17 cellular contexts compared by ENCODE assay signal in genomic region chr5:42876375-42876844, GRCh38.
A peak's percentile ranks its signal among the peaks of the same experiment; 100 is the strongest.
DNase-seq lines count a peak whose midpoint lies in the region; ATAC-seq, FAIRE-seq and TF ChIP-seq lines count a peak whose summit lies in the region.
"Had no signal": no experiment of that assay in that cellular context is flagged by ENCODE, and none has a peak within 500 bp of the region (broad histone marks: within the 10 kb centered on the region; RNA-seq: fewer than 3 reads in every experiment).

No MANE protein-coding gene starts in this region.

- H3F3A ChIP-seq in Loucy (ENCODE audit: low read depth) (no peaks in the 10 kb centered on the region), GM23248 (ENCODE audit: insufficient read depth) (no peaks in the 10 kb centered on the region)

- H3K9me3 ChIP-seq in Loucy (ENCODE audit: insufficient read depth, low read depth, low read length) (no peaks in the 10 kb centered on the region), kidney (ENCODE audit: control insufficient read depth in 1 of 2, low read length in 2 of 2) (no peaks in the 10 kb centered on the region), skeletal muscle tissue (ENCODE audit: control insufficient read depth in 3 of 3, low read length in 3 of 3) (no peaks in the 10 kb centered on the region), GM23248 (ENCODE audit: low read depth) (no peaks in the 10 kb centered on the region)

- H3K36me3 ChIP-seq in Loucy (ENCODE audit: insufficient read depth, low read length), result no peaks in the 10 kb centered on the region
- H3K36me3 ChIP-seq in kidney (ENCODE audit: control insufficient read depth in 1 of 2, insufficient read depth in 2 of 2, low read length in 2 of 2), result no peaks in the 10 kb centered on the region
- H3K36me3 ChIP-seq in skeletal muscle tissue (ENCODE audit: control insufficient read depth in 3 of 3, insufficient read depth in 3 of 3, low read length in 3 of 3), result no peaks in the 10 kb centered on the region
- H3K36me3 ChIP-seq in GM23248 (ENCODE audit: low read depth), result no peaks in the 10 kb centered on the region

- WGBS in GM23248 (ENCODE audit: low coverage in 1 of 2, low lambda C conversion rate in 2 of 2, missing lambda C conversion rate in 2 of 2), 2 experiments, result 38 to 39% methylated on average over 4 of the region's 4 CpGs

- no peak overlapping the region for H3K4me3 Mint-ChIP-seq in activated CD4-positive, alpha-beta memory T cell treated with anti-CD3 and anti-CD28 coated beads for 36 hours
- no peak overlapping the region for H3K4me3 Mint-ChIP-seq in osteocyte (ENCODE audit: unreplicated experiment)

- peaks cover 8% of the 10 kb centered on the region for H3K4me1 Mint-ChIP-seq in activated CD4-positive, alpha-beta memory T cell treated with anti-CD3 and anti-CD28 coated beads for 36 hours (ENCODE audit: low read depth)
- H3K4me1 Mint-ChIP-seq in osteocyte (ENCODE audit: unreplicated experiment), result no peaks in the 10 kb centered on the region

- no peak for ATAC-seq in GM21528 (IDR thresholded peaks at IDR 0.05; ENCODE audit: low FRiP score, unreplicated experiment)
- ATAC-seq: HCT116, PC-3 had no signal

- DNase-seq in amniotic epithelial cell (ENCODE audit: low read depth) (peak; percentile 59), kidney (no peak), GM23248 (no peak), osteocyte (ENCODE audit: extremely low spot score, unreplicated experiment) (no peak)
- DNase-seq in activated CD4-positive, alpha-beta memory T cell treated with anti-CD3 and anti-CD28 coated beads for 36 hours, result no peak
- DNase-seq: activated CD4-positive, alpha-beta T cell treated with anti-CD3 and anti-CD28 coated beads, Interleukin-2, amount 50 U/mL, for 4 hours; NCI-H1105; PC-3; SW 1271 had no signal

- H2AFZ ChIP-seq in Loucy (ENCODE audit: low read length) (0 out of 2 replicates have a peak overlapping the region, but pooled peaks have one; percentile 69), GM23248 (no peak overlapping the region)

- H3K4me3 ChIP-seq in Loucy (ENCODE audit: low read length, poor library complexity, severe bottlenecking) (no peak overlapping the region), kidney (ENCODE audit: low read length in 2 of 2) (peak overlapping the region; percentile 47 to 48), skeletal muscle tissue (ENCODE audit: low read length in 3 of 3) (peak overlapping the region in 1 of 3 donors; percentile 17), GM23248 (no peak overlapping the region)

- intact Hi-C loops in kidney (cut with DNase I), result no loop called here
- intact Hi-C loops in activated CD4-positive, alpha-beta memory T cell treated with anti-CD3 and anti-CD28 coated beads for 36 hours (cut with micrococcal nuclease), result no loop called here

- H3K36me3 Mint-ChIP-seq in activated CD4-positive, alpha-beta memory T cell treated with anti-CD3 and anti-CD28 coated beads for 36 hours, result no peaks in the 10 kb centered on the region
- no peaks in the 10 kb centered on the region for H3K36me3 Mint-ChIP-seq in osteocyte (ENCODE audit: unreplicated experiment)
- H3K36me3 Mint-ChIP-seq: CD4-positive, CD25-positive, alpha-beta regulatory T cell had no signal

- H3K27ac Mint-ChIP-seq in activated CD4-positive, alpha-beta memory T cell treated with anti-CD3 and anti-CD28 coated beads for 36 hours, result no peak overlapping the region
- no peak overlapping the region for H3K27ac Mint-ChIP-seq in osteocyte (ENCODE audit: unreplicated experiment)

- H3K4me2 ChIP-seq in Loucy (ENCODE audit: low read depth, low read length, poor library complexity, severe bottlenecking) (no peak overlapping the region), GM23248 (ENCODE audit: unreplicated experiment) (no peak overlapping the region)

- POLR2A ChIA-PET in activated CD4-positive, alpha-beta memory T cell treated with anti-CD3 and anti-CD28 coated beads for 36 hours (lab: Charles Lee), result no interaction called here

- H4K20me1 ChIP-seq in Loucy (ENCODE audit: insufficient read depth, low read length, poor library complexity, severe bottlenecking) (no peaks in the 10 kb centered on the region), GM23248 (ENCODE audit: insufficient read depth) (no peaks in the 10 kb centered on the region)

- no peak for FAIRE-seq in kidney (lab: Jason Lieb, UNC)
- FAIRE-seq: bronchial epithelial cell, G401.6, GM18507 had no signal

- H3K4me1 ChIP-seq in Loucy (ENCODE audit: insufficient read depth, low read length, poor library complexity, severe bottlenecking) (no peaks in the 10 kb centered on the region), kidney (ENCODE audit: control insufficient read depth in 1 of 2, insufficient read depth in 1 of 2, low read depth in 1 of 2, low read length in 2 of 2) (peaks cover 0 to 14% of the 10 kb centered on the region in 2 donors), skeletal muscle tissue (ENCODE audit: control insufficient read depth in 3 of 3, insufficient read depth in 3 of 3, low read length in 3 of 3) (no peaks in the 10 kb centered on the region), GM23248 (ENCODE audit: insufficient read depth) (no peaks in the 10 kb centered on the region)

- H3K27ac ChIP-seq in kidney (ENCODE audit: low read depth in 2 of 2, low read length in 2 of 2), result no peak overlapping the region
- H3K27ac ChIP-seq in skeletal muscle tissue (ENCODE audit: low read depth, low read length), result peak overlapping the region; percentile 21
- H3K27ac ChIP-seq in GM23248, result no peak overlapping the region

- H3K9me2 ChIP-seq in Loucy (replicated peaks; ENCODE audit: low read depth, low read length), result no peaks in the 10 kb centered on the region
- H3K9me2 ChIP-seq in GM23248 (ENCODE audit: insufficient read depth), result no peaks in the 10 kb centered on the region

- no peaks in the 10 kb centered on the region for H3K27me3 Mint-ChIP-seq in activated CD4-positive, alpha-beta memory T cell treated with anti-CD3 and anti-CD28 coated beads for 36 hours
- H3K27me3 Mint-ChIP-seq in osteocyte (ENCODE audit: unreplicated experiment), result peaks cover 36% of the 10 kb centered on the region

- TF ChIP-seq CTCF in Loucy (conservative IDR thresholded peaks at IDR 0.05; ENCODE audit: low read length), result no peak
- no peak for TF ChIP-seq CTCF in kidney (IDR thresholded peaks at IDR 0.05; ENCODE audit: borderline replicate concordance, extremely low read depth, insufficient read depth)
- no peak for TF ChIP-seq CTCF in osteocyte (IDR thresholded peaks at IDR 0.05)

- CTCF ChIA-PET in activated CD4-positive, alpha-beta memory T cell treated with anti-CD3 and anti-CD28 coated beads for 36 hours (lab: Charles Lee), result interaction anchor here (1.6 kb wide), 1 partner anchor 13 kb away, joined by 3 read pairs; no protein-coding TSS in a partner anchor

- no peaks in the 10 kb centered on the region for H3K79me2 ChIP-seq in Loucy (ENCODE audit: insufficient read depth, low read length)
- no peaks in the 10 kb centered on the region for H3K79me2 ChIP-seq in GM23248 (ENCODE audit: insufficient read depth)

- H3K9me3 Mint-ChIP-seq in activated CD4-positive, alpha-beta memory T cell treated with anti-CD3 and anti-CD28 coated beads for 36 hours, result no peaks in the 10 kb centered on the region
- no peaks in the 10 kb centered on the region for H3K9me3 Mint-ChIP-seq in osteocyte (ENCODE audit: unreplicated experiment)
- H3K9me3 Mint-ChIP-seq: CD4-positive, CD25-positive, alpha-beta regulatory T cell had no signal

- no peak overlapping the region for H3K9ac ChIP-seq in Loucy (ENCODE audit: low read depth, low read length, poor library complexity, severe bottlenecking)
- H3K9ac ChIP-seq in kidney (ENCODE audit: low read length in 2 of 2), result no peak overlapping the region
- no peak overlapping the region for H3K9ac ChIP-seq in skeletal muscle tissue (ENCODE audit: low read depth in 1 of 3, low read length in 3 of 3)
- H3K9ac ChIP-seq in GM23248, result no peak overlapping the region

- in situ Hi-C loops in GM23248 (cut with MboI), result loop anchor here (25.0 kb wide), 1 partner anchor 289 kb away; no protein-coding TSS in a partner anchor

- H3K27me3 ChIP-seq in Loucy (ENCODE audit: insufficient read depth, low read length, poor library complexity, severe bottlenecking) (no peaks in the 10 kb centered on the region), skeletal muscle tissue (ENCODE audit: control insufficient read depth in 3 of 3, insufficient read depth in 3 of 3, low read length in 3 of 3) (no peaks in the 10 kb centered on the region), GM23248 (replicated peaks; ENCODE audit: insufficient read depth) (peaks cover 20% of the 10 kb centered on the region; the same call in 1 of the 2 replicates)

Comparison
In these comparisons a context has a peak if more than half of its experiments do, and no peak if none do; other contexts are left out.
1. H3K4me3 ChIP-seq: peak in kidney (2 of 2); none in Loucy (single experiment) and GM23248 (single experiment).